1 cellular context compared by ENCODE assay signal in the genomic region with DNA sequence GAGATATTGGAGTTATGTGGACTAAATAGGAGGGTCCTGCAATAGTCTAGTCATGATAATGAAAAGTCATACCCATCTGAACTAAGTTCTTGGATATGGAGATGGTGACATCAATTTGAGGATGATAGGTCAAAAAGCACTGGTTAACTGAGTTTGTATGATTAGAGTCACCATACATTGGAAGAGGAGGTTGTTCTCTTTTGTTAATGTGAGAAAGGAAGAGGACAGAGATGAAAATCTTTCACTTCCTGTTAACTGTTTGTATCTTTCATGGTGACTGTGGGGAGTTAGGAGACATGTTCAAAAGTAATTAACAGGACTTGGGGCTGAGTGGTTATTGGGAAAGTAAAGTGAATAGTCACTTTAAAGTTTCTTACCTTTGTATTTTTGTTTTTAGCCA.
A peak's percentile ranks its signal among the peaks of the same experiment; 100 is the strongest.
TF ChIP-seq lines count a peak whose summit lies in the region.

No MANE protein-coding gene starts in this region.

TF ChIP-seq in GM12878, 131 proteins besides CTCF, POLR2A, EP300 and RAD21:
- no peak for TF ChIP-seq SUZ12 (IDR thresholded peaks at IDR 0.05; ENCODE audit: unreplicated experiment)
- TF ChIP-seq SPI1 (IDR thresholded peaks at IDR 0.05; ENCODE audit: borderline replicate concordance, insufficient read depth, low read depth, low read length), result peak; percentile 77; the same call in 1 of the 2 replicates
- TF ChIP-seq SUPT20H (IDR thresholded peaks at IDR 0.05; ENCODE audit: borderline replicate concordance, control insufficient read depth, low read depth, low read length), result no peak
